ENCODE assay signal across 22 cellular contexts in genomic region chr1:171495444-171495843, GRCh38. TPM values are rescaled to one million over a fixed set of nuclear protein-coding genes. Genes with fewer than 3 reads are reported as not detected.
DNase-seq lines count a peak whose midpoint lies in the region; ATAC-seq, FAIRE-seq and TF ChIP-seq lines count a peak whose summit lies in the region.
"Had no signal": no experiment of that assay in that cellular context is flagged by ENCODE, and none has a peak within 500 bp of the region (broad histone marks: within the 10 kb centered on the region; RNA-seq: fewer than 3 reads in every experiment).

No MANE protein-coding gene starts in this region.

- H3K27me3 ChIP-seq in Loucy (ENCODE audit: insufficient read depth, low read length, poor library complexity, severe bottlenecking) (no peaks in the 10 kb centered on the region), smooth muscle cell (ENCODE audit: low read depth) (no peaks in the 10 kb centered on the region), pancreas (no peaks in the 10 kb centered on the region)
- H3K27me3 ChIP-seq: SJCRH30 had no signal

- H3K36me3 Mint-ChIP-seq in activated T-cell treated with anti-CD3 and anti-CD28 coated beads, Interleukin-2, amount 50 U/mL, for 24 hours (ENCODE audit: low read depth), result peaks cover 67% of the 10 kb centered on the region
- peaks cover 33% of the 10 kb centered on the region for H3K36me3 Mint-ChIP-seq in activated T-cell treated with anti-CD3 and anti-CD28 coated beads, Interleukin-2, amount 50 U/mL, for 4 hours (ENCODE audit: insufficient read depth)
- peaks cover 40% of the 10 kb centered on the region for H3K36me3 Mint-ChIP-seq in dendritic cell treated with granulocyte-macrophage colony-stimulating factor and Interleukin-4, amounts not matched to agents 40 ng/mL and 50 ng/mL, for 4 days (ENCODE audit: low read depth)

- no peak for FAIRE-seq in pancreas (lab: Jason Lieb, UNC)
- FAIRE-seq: A549, small intestine, urothelium cell line had no signal

- H3F3A ChIP-seq in Loucy (ENCODE audit: low read depth) (no peaks in the 10 kb centered on the region), smooth muscle cell (ENCODE audit: low read depth) (peaks cover 3% of the 10 kb centered on the region)

- H3K27ac ChIP-seq in smooth muscle cell (ENCODE audit: low read depth), result peak overlapping the region; percentile 8
- no peak overlapping the region for H3K27ac ChIP-seq in pancreas
- H3K27ac ChIP-seq: A549, C4-2B, KMS-11, SJCRH30 had no signal

- no peak overlapping the region for H2AFZ ChIP-seq in Loucy (ENCODE audit: low read length)
- no peak overlapping the region for H2AFZ ChIP-seq in smooth muscle cell (ENCODE audit: low read depth)

- H3K4me1 Mint-ChIP-seq in activated T-cell treated with anti-CD3 and anti-CD28 coated beads, Interleukin-2, amount 50 U/mL, for 24 hours (ENCODE audit: low read depth), result peaks cover 83% of the 10 kb centered on the region
- H3K4me1 Mint-ChIP-seq in activated T-cell treated with anti-CD3 and anti-CD28 coated beads, Interleukin-2, amount 50 U/mL, for 4 hours (ENCODE audit: low read depth), result peaks cover 77% of the 10 kb centered on the region
- H3K4me1 Mint-ChIP-seq in dendritic cell treated with granulocyte-macrophage colony-stimulating factor and Interleukin-4, amounts not matched to agents 40 ng/mL and 50 ng/mL, for 4 days (ENCODE audit: low read depth), result peaks cover 66% of the 10 kb centered on the region

- H3K9ac ChIP-seq in Loucy (ENCODE audit: low read depth, low read length, poor library complexity, severe bottlenecking), result no peak overlapping the region
- no peak overlapping the region for H3K9ac ChIP-seq in smooth muscle cell (ENCODE audit: low read depth)
- H3K9ac ChIP-seq: KMS-11 had no signal

- H3K4me3 ChIP-seq in Loucy (ENCODE audit: low read length, poor library complexity, severe bottlenecking), result peak overlapping the region; percentile 1
- H3K4me3 ChIP-seq in smooth muscle cell, result no peak overlapping the region
- H3K4me3 ChIP-seq in pancreas, result no peak overlapping the region
- H3K4me3 ChIP-seq: A549, SJCRH30 had no signal

- intact Hi-C loops in dendritic cell treated with granulocyte-macrophage colony-stimulating factor and Interleukin-4, amounts not matched to agents 40 ng/mL and 50 ng/mL, for 4 days (cut with micrococcal nuclease), result no loop called here
- intact Hi-C loops in pancreas (cut with DNase I), result no loop called here

- H3K27me3 Mint-ChIP-seq in activated T-cell treated with anti-CD3 and anti-CD28 coated beads, Interleukin-2, amount 50 U/mL, for 24 hours, result no peaks in the 10 kb centered on the region
- no peaks in the 10 kb centered on the region for H3K27me3 Mint-ChIP-seq in activated T-cell treated with anti-CD3 and anti-CD28 coated beads, Interleukin-2, amount 50 U/mL, for 4 hours (ENCODE audit: low read depth)
- H3K27me3 Mint-ChIP-seq in dendritic cell treated with granulocyte-macrophage colony-stimulating factor and Interleukin-4, amounts not matched to agents 40 ng/mL and 50 ng/mL, for 4 days, result no peaks in the 10 kb centered on the region

- no peak for TF ChIP-seq CTCF in Loucy (conservative IDR thresholded peaks at IDR 0.05; ENCODE audit: low read length)
- no peak for TF ChIP-seq CTCF in smooth muscle cell (IDR thresholded peaks at IDR 0.05; ENCODE audit: borderline replicate concordance, insufficient read depth, poor library complexity, severe bottlenecking)
- no peak for TF ChIP-seq CTCF in pancreas (IDR thresholded peaks at IDR 0.05)

- H3K4me3 Mint-ChIP-seq in activated T-cell treated with anti-CD3 and anti-CD28 coated beads, Interleukin-2, amount 50 U/mL, for 24 hours, result peak overlapping the region; percentile 30
- H3K4me3 Mint-ChIP-seq in activated T-cell treated with anti-CD3 and anti-CD28 coated beads, Interleukin-2, amount 50 U/mL, for 4 hours, result no peak overlapping the region
- H3K4me3 Mint-ChIP-seq in dendritic cell treated with granulocyte-macrophage colony-stimulating factor and Interleukin-4, amounts not matched to agents 40 ng/mL and 50 ng/mL, for 4 days, result no peak overlapping the region
- H3K4me3 Mint-ChIP-seq: WTC11 had no signal

- peaks cover 16% of the 10 kb centered on the region; the same call in 1 of the 2 replicates for H3K36me3 ChIP-seq in Loucy (ENCODE audit: insufficient read depth, low read length)
- peaks cover 4% of the 10 kb centered on the region for H3K36me3 ChIP-seq in smooth muscle cell (ENCODE audit: low read depth)
- no peaks in the 10 kb centered on the region for H3K36me3 ChIP-seq in pancreas

- H3K4me2 ChIP-seq in Loucy (ENCODE audit: low read depth, low read length, poor library complexity, severe bottlenecking) (peak overlapping the region; percentile 29), smooth muscle cell (no peak overlapping the region)
- H3K4me2 ChIP-seq: A549, KMS-11 had no signal

- peaks cover 32% of the 10 kb centered on the region for H3K4me1 ChIP-seq in Loucy (ENCODE audit: insufficient read depth, low read length, poor library complexity, severe bottlenecking)
- H3K4me1 ChIP-seq in smooth muscle cell (ENCODE audit: low read depth), result peaks cover 19% of the 10 kb centered on the region
- peaks cover 5 to 25% (median 6%) of the 10 kb centered on the region in 3 donors for H3K4me1 ChIP-seq in pancreas

- peaks cover 99% of the 10 kb centered on the region for H4K20me1 ChIP-seq in Loucy (ENCODE audit: insufficient read depth, low read length, poor library complexity, severe bottlenecking)
- peaks cover 100% of the 10 kb centered on the region for H4K20me1 ChIP-seq in smooth muscle cell (ENCODE audit: low read depth)

- no peak for ATAC-seq in activated T-cell treated with anti-CD3 and anti-CD28 coated beads, Interleukin-2, amount 50 U/mL, for 4 hours
- ATAC-seq in HG03354 (IDR thresholded peaks at IDR 0.05; ENCODE audit: poor library complexity, severe bottlenecking, unreplicated experiment) (no peak), pancreas (no peak)
- ATAC-seq: A549, WTC11 had no signal

- H3K9me2 ChIP-seq in Loucy (replicated peaks; ENCODE audit: low read depth, low read length), result no peaks in the 10 kb centered on the region

- no peaks in the 10 kb centered on the region for H3K9me3 Mint-ChIP-seq in activated T-cell treated with anti-CD3 and anti-CD28 coated beads, Interleukin-2, amount 50 U/mL, for 24 hours
- no peaks in the 10 kb centered on the region for H3K9me3 Mint-ChIP-seq in activated T-cell treated with anti-CD3 and anti-CD28 coated beads, Interleukin-2, amount 50 U/mL, for 4 hours
- no peaks in the 10 kb centered on the region for H3K9me3 Mint-ChIP-seq in dendritic cell treated with granulocyte-macrophage colony-stimulating factor and Interleukin-4, amounts not matched to agents 40 ng/mL and 50 ng/mL, for 4 days
- H3K9me3 Mint-ChIP-seq: WTC11 had no signal

- H3K9me3 ChIP-seq in Loucy (ENCODE audit: insufficient read depth, low read depth, low read length), result no peaks in the 10 kb centered on the region
- no peaks in the 10 kb centered on the region for H3K9me3 ChIP-seq in smooth muscle cell (replicated peaks; ENCODE audit: low read depth)
- H3K9me3 ChIP-seq in pancreas, result no peaks in the 10 kb centered on the region
- H3K9me3 ChIP-seq: A549, SJCRH30 had no signal

- H3K27ac Mint-ChIP-seq in activated T-cell treated with anti-CD3 and anti-CD28 coated beads, Interleukin-2, amount 50 U/mL, for 24 hours, result peak overlapping the region; percentile 76
- peak overlapping the region; percentile 17 for H3K27ac Mint-ChIP-seq in dendritic cell treated with granulocyte-macrophage colony-stimulating factor and Interleukin-4, amounts not matched to agents 40 ng/mL and 50 ng/mL, for 4 days
- H3K27ac Mint-ChIP-seq: WTC11 had no signal

- H3K79me2 ChIP-seq in Loucy (ENCODE audit: insufficient read depth, low read length) (peaks cover 100% of the 10 kb centered on the region), smooth muscle cell (ENCODE audit: low read depth) (peaks cover 100% of the 10 kb centered on the region)

- no peak for DNase-seq in activated T-cell treated with anti-CD3 and anti-CD28 coated beads, Interleukin-2, amount 50 U/mL, for 24 hours
- DNase-seq in activated T-cell treated with anti-CD3 and anti-CD28 coated beads, Interleukin-2, amount 50 U/mL, for 4 hours, result no peak
- DNase-seq in smooth muscle cell (lab: John Stamatoyannopoulos, UW; ENCODE audit: unreplicated experiment) (no peak), pancreas (no peak), NCI-H446 treated with DMSO at 0.1 percent for 48 hours (lab: John Stamatoyannopoulos, UW) (no peak)
- DNase-seq: activated effector memory CD4-positive, alpha-beta T cell treated with Interleukin-2 at 50 U/mL for 16 hours; effector CD8-positive, alpha-beta T cell; glutamatergic neuron; NCI-H1417 treated with DMSO at 0.1 percent for 48 hours; NCI-H2171; NCI-H748 treated with DMSO at 0.1 percent for 48 hours; SJCRH30; small intestine; stimulated activated CD4-positive, alpha-beta T cell treated with anti-CD3 and anti-CD28 coated beads, Interleukin-4, amount 100 ng/mL, for 1 hour had no signal

RNA-seq across cellular contexts. Expression of gene PRRC2C, which starts 10.1 kb away (rescaled TPM):
- total RNA-seq in activated T-cell treated with anti-CD3 and anti-CD28 coated beads, Interleukin-2, amount 50 U/mL, for 4 hours, result 100 to 1,000 TPM; 240 to 248 (median 245) TPM
- total RNA-seq in smooth muscle cell (84.7 and 106 TPM in 2 replicates), pancreas (10 to 100 TPM; 45.8 to 82.3 (median 48.4) TPM)
- polyA plus RNA-seq in smooth muscle cell (89.8 and 117 TPM in 2 replicates), pancreas (10 to 100 TPM; 22.4 to 59.1 TPM)
